13 cellular contexts compared by ENCODE assay signal in genomic region chr5:141517902-141518610, GRCh38. TPM values are rescaled to one million over a fixed set of nuclear protein-coding genes. Genes with fewer than 3 reads are reported as not detected.
DNase-seq lines count a peak whose midpoint lies in the region; ATAC-seq and TF ChIP-seq lines count a peak whose summit lies in the region.
"Had no signal": no experiment of that assay in that cellular context is flagged by ENCODE, and none has a peak within 500 bp of the region (broad histone marks: within the 10 kb centered on the region; RNA-seq: fewer than 3 reads in every experiment).

No MANE protein-coding gene starts in this region.

- H3K79me1 ChIP-seq in neuronal stem cell (ENCODE audit: low read depth, low read length): no peaks in the 10 kb centered on the region

- no peak overlapping the region for H4K8ac ChIP-seq in neuronal stem cell (ENCODE audit: low read depth, low read length)

- H2BK12ac ChIP-seq in neuronal stem cell (ENCODE audit: low read length): peak overlapping the region; percentile 67

- no peak overlapping the region for H2BK15ac ChIP-seq in neuronal stem cell (ENCODE audit: low read length)

- WGBS in esophagus squamous epithelium, 2 donors: 80 to 82% methylated on average over 11 of the region's 11 CpGs
- no CpG with 5 or more reads among the region's 11 CpGs for WGBS in neuronal stem cell (ENCODE audit: extremely low coverage in 2 of 2, insufficient read length in 2 of 2, insufficient replicate concordance in 1 of 2), 2 donors

- peaks cover 78% of the 10 kb centered on the region for H3K36me3 ChIP-seq in BLaER1
- peaks cover 0 to 52% (median 8%) of the 10 kb centered on the region in 3 donors for H3K36me3 ChIP-seq in esophagus squamous epithelium
- peaks cover 13 to 73% of the 10 kb centered on the region in 2 donors for H3K36me3 ChIP-seq in neuronal stem cell (replicated peaks in 1 of 2; ENCODE audit: control insufficient read depth in 2 of 2, insufficient read depth in 2 of 2, low read length in 2 of 2)
- H3K36me3 ChIP-seq in breast epithelium: no peaks in the 10 kb centered on the region
- H3K36me3 ChIP-seq in mucosa of descending colon (ENCODE audit: low read depth): no peaks in the 10 kb centered on the region
- H3K36me3 ChIP-seq: cardiac muscle cell, ovary had no signal

- peak overlapping the region; percentile 98; the same call in 1 of the 2 replicates for H3K4me2 ChIP-seq in BLaER1
- H3K4me2 ChIP-seq in neuronal stem cell (ENCODE audit: insufficient read depth, low read length, poor library complexity, severe bottlenecking): no peak overlapping the region
- H3K4me2 ChIP-seq: KMS-11 had no signal

- no peak for TF ChIP-seq CTCF in esophagus squamous epithelium (IDR thresholded peaks at IDR 0.05)
- TF ChIP-seq CTCF in breast epithelium (IDR thresholded peaks at IDR 0.05): no peak
- no peak for TF ChIP-seq CTCF in mucosa of descending colon (IDR thresholded peaks at IDR 0.05)

- H3K4ac ChIP-seq in neuronal stem cell (ENCODE audit: low read length): no peak overlapping the region

- no peak overlapping the region for H2AFZ ChIP-seq in neuronal stem cell (ENCODE audit: low read length)

- H3K27me3 ChIP-seq in BLaER1 (no peaks in the 10 kb centered on the region), esophagus squamous epithelium (no peaks in the 10 kb centered on the region), neuronal stem cell (ENCODE audit: control insufficient read depth in 3 of 3, insufficient read depth in 3 of 3, low read depth in 1 of 3, low read length in 3 of 3) (no peaks in the 10 kb centered on the region), breast epithelium (no peaks in the 10 kb centered on the region)
- H3K27me3 ChIP-seq: cardiac muscle cell, ovary had no signal

- H4K20me1 ChIP-seq in BLaER1: no peaks in the 10 kb centered on the region

- H2BK5ac ChIP-seq in neuronal stem cell (ENCODE audit: low read length): no peak overlapping the region

- H3K14ac ChIP-seq in neuronal stem cell (ENCODE audit: low read length): no peak overlapping the region

- H3K23ac ChIP-seq in neuronal stem cell (ENCODE audit: low read depth, low read length, poor library complexity): no peak overlapping the region

- H3K18ac ChIP-seq in neuronal stem cell (ENCODE audit: low read length): no peak overlapping the region

- intact Hi-C loops in esophagus squamous epithelium (cut with DNase I): no loop called here
- intact Hi-C loops in breast epithelium (cut with DNase I; ENCODE audit: low total_unique reads): no loop called here
- intact Hi-C loops in mucosa of descending colon (cut with DNase I, micrococcal nuclease): no loop called here

- TF ChIP-seq POLR2A in esophagus squamous epithelium (IDR thresholded peaks at IDR 0.05) (no peak), breast epithelium (IDR thresholded peaks at IDR 0.05) (no peak)

- H3K9me3 ChIP-seq in BLaER1: no peaks in the 10 kb centered on the region
- no peaks in the 10 kb centered on the region for H3K9me3 ChIP-seq in esophagus squamous epithelium
- H3K9me3 ChIP-seq in neuronal stem cell (replicated peaks in 1 of 2; ENCODE audit: control insufficient read depth in 2 of 2, insufficient read depth in 1 of 2, low read depth in 1 of 2, low read length in 2 of 2): peaks cover 0 to 24% of the 10 kb centered on the region in 2 donors
- H3K9me3 ChIP-seq in breast epithelium: no peaks in the 10 kb centered on the region
- no peaks in the 10 kb centered on the region for H3K9me3 ChIP-seq in mucosa of descending colon
- H3K9me3 ChIP-seq: ovary had no signal

- H3K4me3 ChIP-seq in BLaER1 (no peak overlapping the region), esophagus squamous epithelium (no peak overlapping the region), neuronal stem cell (ENCODE audit: low read length in 2 of 2) (no peak overlapping the region), breast epithelium (no peak overlapping the region), mucosa of descending colon (no peak overlapping the region)
- H3K4me3 ChIP-seq: cardiac muscle cell, ovary had no signal

- H3K4me1 ChIP-seq in BLaER1 (peaks cover 81% of the 10 kb centered on the region), esophagus squamous epithelium (peaks cover 35 to 100% (median 90%) of the 10 kb centered on the region in 3 donors), neuronal stem cell (ENCODE audit: control insufficient read depth in 2 of 2, insufficient read depth in 1 of 2, low read depth in 1 of 2, low read length in 2 of 2) (peaks cover 31 to 38% of the 10 kb centered on the region in 2 donors), breast epithelium (peaks cover 7 to 21% of the 10 kb centered on the region in 2 donors), mucosa of descending colon (ENCODE audit: low read depth) (peaks cover 30% of the 10 kb centered on the region)

- ATAC-seq in mucosa of descending colon: no peak

- H2AK5ac ChIP-seq in neuronal stem cell (ENCODE audit: low read depth, low read length): no peak overlapping the region

- H4K91ac ChIP-seq in neuronal stem cell (ENCODE audit: low read depth, low read length, poor library complexity): no peak overlapping the region

- DNase-seq in RPMI7951 (ENCODE audit: low read depth): peak; percentile 87
- DNase-seq in esophagus squamous epithelium (lab: John Stamatoyannopoulos, UW): no peak
- no peak for DNase-seq in neuronal stem cell (ENCODE audit: low spot score)
- DNase-seq in breast epithelium (ENCODE audit: low spot score in 2 of 2): no peak
- no peak for DNase-seq in NCI-H1417 treated with DMSO at 0.1 percent for 48 hours (lab: John Stamatoyannopoulos, UW)
- no peak for DNase-seq in inferior parietal cortex (ENCODE audit: extremely low spot score)
- DNase-seq in mucosa of descending colon: no peak
- DNase-seq: activated CD4-positive, CD25-positive, alpha-beta regulatory T cell; C1 segment of cervical spinal cord; ovary had no signal

- H3K27ac ChIP-seq in BLaER1 (peak overlapping the region; percentile 99), esophagus squamous epithelium (peak overlapping the region; percentile 54 to 95 (median 88)), neuronal stem cell (replicated peaks; ENCODE audit: low read length) (no peak overlapping the region), breast epithelium (no peak overlapping the region)
- H3K27ac ChIP-seq: cardiac muscle cell, KMS-11, ovary had no signal

- H3K9ac ChIP-seq in BLaER1 (peak overlapping the region; percentile 15; the same call in 1 of the 2 replicates), neuronal stem cell (ENCODE audit: low read depth, low read length, poor library complexity) (no peak overlapping the region)
- H3K9ac ChIP-seq: KMS-11 had no signal

- H2BK120ac ChIP-seq in neuronal stem cell (ENCODE audit: low read depth, low read length): no peak overlapping the region

RNA-seq across cellular contexts. Expression of gene PCDHGC5, which starts 29.2 kb away (rescaled TPM):
- total RNA-seq in RPMI7951 (2014; rRNA removed; shearing (Covaris generic)): 1.1 and 1.2 TPM in 2 replicates
- total RNA-seq in esophagus squamous epithelium: 1 to 10 TPM in 3 of 4 donors, under 1 TPM in 1; 0.26 to 1.7 (median 1.5) TPM
- 1.1 TPM for polyA plus RNA-seq in neuronal stem cell (2013, experiment 1 of 2)
- polyA plus RNA-seq in neuronal stem cell (2013, experiment 2 of 2): 1.1 TPM
- 1 to 10 TPM; 2.1 to 3.5 (median 3.3) TPM for total RNA-seq in breast epithelium
- total RNA-seq in mucosa of descending colon: 1 to 10 TPM in 1 of 3 donors, under 1 TPM in 2; 0.61 to 2.6 (median 0.89) TPM
- polyA plus RNA-seq: cardiac muscle cell had no signal

RNA-seq across cellular contexts. Expression of gene PCDHGC4, which starts 33.2 kb away (rescaled TPM):
- total RNA-seq in RPMI7951 (2014; rRNA removed; shearing (Covaris generic)): 0.78 and 1.1 TPM in 2 replicates
- total RNA-seq in esophagus squamous epithelium (1 to 10 TPM in 3 of 4 donors, under 1 TPM in 1; 0.21 to 3.3 (median 2.1) TPM), breast epithelium (1 to 10 TPM; 2.6 to 6.2 (median 6.0) TPM), mucosa of descending colon (1 to 10 TPM in 2 of 3 donors, under 1 TPM in 1; 0.75 to 2.6 (median 1.6) TPM)
- polyA plus RNA-seq in neuronal stem cell (2013, experiment 1 of 2): 12.3 TPM
- 11.6 TPM for polyA plus RNA-seq in neuronal stem cell (2013, experiment 2 of 2)

RNA-seq across cellular contexts. Expression of gene PCDHGC3, which starts 42.3 kb away (rescaled TPM):
- 75.6 and 81.8 TPM in 2 replicates for total RNA-seq in RPMI7951 (2014; rRNA removed; shearing (Covaris generic))
- 10 to 100 TPM; 36.6 to 52.5 (median 38.6) TPM for total RNA-seq in esophagus squamous epithelium
- polyA plus RNA-seq in neuronal stem cell (2013, experiment 1 of 2): 113 TPM
- 116 TPM for polyA plus RNA-seq in neuronal stem cell (2013, experiment 2 of 2)
- total RNA-seq in breast epithelium: 10 to 100 TPM; 29.6 to 41.6 (median 35.1) TPM
- total RNA-seq in mucosa of descending colon: 10 to 100 TPM; 12.1 to 50.5 (median 24.5) TPM

Comparison
In these comparisons a context has a peak if more than half of its experiments do, and no peak if none do; other contexts are left out.
1. H3K27ac ChIP-seq: peak in BLaER1 (single experiment) and esophagus squamous epithelium (4 of 4); none in neuronal stem cell (single experiment) and breast epithelium (0 of 2).